In the genomic region with DNA sequence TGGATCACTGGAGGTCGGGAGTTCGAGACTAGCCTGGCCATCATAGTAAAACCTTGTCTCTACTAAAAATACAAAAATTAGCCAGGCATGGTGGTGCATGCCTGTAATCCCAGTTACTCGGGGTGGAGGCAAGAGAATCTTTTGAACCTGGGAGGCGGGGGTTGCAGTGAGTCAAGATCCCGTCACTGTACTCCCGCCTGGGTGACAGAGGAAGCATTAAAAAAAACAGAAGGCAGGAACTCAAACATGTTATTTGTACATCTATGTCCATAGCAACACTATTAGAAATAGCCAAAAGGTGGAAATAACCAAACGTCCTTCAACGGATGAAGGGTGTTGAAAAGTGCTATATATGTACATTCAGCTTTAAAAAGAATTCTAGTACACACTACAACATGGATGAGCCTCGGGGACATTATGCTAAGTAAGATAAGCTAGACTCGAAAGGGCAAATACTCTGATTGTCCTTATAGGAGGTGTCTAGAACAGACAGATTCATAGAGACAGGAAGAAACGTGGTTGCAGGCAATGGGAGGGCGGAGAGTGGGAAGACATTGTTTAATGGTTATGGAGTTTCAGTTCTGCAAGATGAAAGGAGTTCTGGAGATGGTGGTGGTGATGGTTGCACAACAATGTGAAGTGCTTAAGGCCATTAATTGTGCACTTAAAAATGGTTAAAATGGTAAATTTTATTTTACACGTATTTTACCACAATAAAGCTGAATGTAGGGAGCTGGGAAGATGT, we compare ENCODE assay signal across 2 cellular contexts.
TF ChIP-seq lines count a peak whose summit lies in the region.

No MANE protein-coding gene starts in this region.

TF ChIP-seq in GM12891, 5 proteins besides CTCF, POLR2A, EP300 and RAD21:
- no peak for TF ChIP-seq TAF1 (IDR thresholded peaks at IDR 0.05; ENCODE audit: low read depth, low read length)
- TF ChIP-seq SPI1 (IDR thresholded peaks at IDR 0.05; ENCODE audit: low read depth, low read length) = peak; percentile 95
- TF ChIP-seq POLR2AphosphoS5 (IDR thresholded peaks at IDR 0.05; ENCODE audit: low read depth, low read length) = no peak

TF ChIP-seq in GM12878, 131 proteins besides CTCF, POLR2A, EP300 and RAD21 (continues in another document):
- TF ChIP-seq, protein P1, sequence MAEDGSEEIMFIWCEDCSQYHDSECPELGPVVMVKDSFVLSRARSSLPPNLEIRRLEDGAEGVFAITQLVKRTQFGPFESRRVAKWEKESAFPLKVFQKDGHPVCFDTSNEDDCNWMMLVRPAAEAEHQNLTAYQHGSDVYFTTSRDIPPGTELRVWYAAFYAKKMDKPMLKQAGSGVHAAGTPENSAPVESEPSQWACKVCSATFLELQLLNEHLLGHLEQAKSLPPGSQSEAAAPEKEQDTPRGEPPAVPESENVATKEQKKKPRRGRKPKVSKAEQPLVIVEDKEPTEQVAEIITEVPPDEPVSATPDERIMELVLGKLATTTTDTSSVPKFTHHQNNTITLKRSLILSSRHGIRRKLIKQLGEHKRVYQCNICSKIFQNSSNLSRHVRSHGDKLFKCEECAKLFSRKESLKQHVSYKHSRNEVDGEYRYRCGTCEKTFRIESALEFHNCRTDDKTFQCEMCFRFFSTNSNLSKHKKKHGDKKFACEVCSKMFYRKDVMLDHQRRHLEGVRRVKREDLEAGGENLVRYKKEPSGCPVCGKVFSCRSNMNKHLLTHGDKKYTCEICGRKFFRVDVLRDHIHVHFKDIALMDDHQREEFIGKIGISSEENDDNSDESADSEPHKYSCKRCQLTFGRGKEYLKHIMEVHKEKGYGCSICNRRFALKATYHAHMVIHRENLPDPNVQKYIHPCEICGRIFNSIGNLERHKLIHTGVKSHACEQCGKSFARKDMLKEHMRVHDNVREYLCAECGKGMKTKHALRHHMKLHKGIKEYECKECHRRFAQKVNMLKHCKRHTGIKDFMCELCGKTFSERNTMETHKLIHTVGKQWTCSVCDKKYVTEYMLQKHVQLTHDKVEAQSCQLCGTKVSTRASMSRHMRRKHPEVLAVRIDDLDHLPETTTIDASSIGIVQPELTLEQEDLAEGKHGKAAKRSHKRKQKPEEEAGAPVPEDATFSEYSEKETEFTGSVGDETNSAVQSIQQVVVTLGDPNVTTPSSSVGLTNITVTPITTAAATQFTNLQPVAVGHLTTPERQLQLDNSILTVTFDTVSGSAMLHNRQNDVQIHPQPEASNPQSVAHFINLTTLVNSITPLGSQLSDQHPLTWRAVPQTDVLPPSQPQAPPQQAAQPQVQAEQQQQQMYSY (CRISPR knock-in tag; IDR thresholded peaks at IDR 0.05) = no peak
- TF ChIP-seq ZNF217 (IDR thresholded peaks at IDR 0.05) (0 out of 2 replicates have a peak, but pooled peaks have one; percentile 21), SMAD1 (IDR thresholded peaks at IDR 0.05; ENCODE audit: low read depth, partially characterized antibody) (peak; percentile 43), SREBF1 (IDR thresholded peaks at IDR 0.05; ENCODE audit: low read length) (no peak), EED (IDR thresholded peaks at IDR 0.05; ENCODE audit: low read depth) (peak; percentile 58; the same call in 1 of the 2 replicates), HDGF (IDR thresholded peaks at IDR 0.05) (no peak), EGR1 (IDR thresholded peaks at IDR 0.05; ENCODE audit: borderline replicate concordance in 1 of 2, low read depth in 2 of 2, low read length in 2 of 2) (0 out of 3 replicates have a peak, but pooled peaks of 1 of the 2 experiments have one; percentile 16), IKZF1 (conservative IDR thresholded peaks at IDR 0.05) (peak; percentile 75), GATAD2B (conservative IDR thresholded peaks at IDR 0.05; ENCODE audit: low read depth) (no peak), NBN (IDR thresholded peaks at IDR 0.05) (peak; percentile 92), TCF7 (IDR thresholded peaks at IDR 0.05; ENCODE audit: borderline replicate concordance) (peak; percentile 98), JUND (IDR thresholded peaks at IDR 0.05; ENCODE audit: low read depth, low read length) (no peak), YY1 (IDR thresholded peaks at IDR 0.05; ENCODE audit: low read depth, low read length) (0 out of 2 replicates have a peak, but pooled peaks have one; percentile 52), ATF7 (IDR thresholded peaks at IDR 0.05; ENCODE audit: low read depth) (peak; percentile 68), BCL11A (IDR thresholded peaks at IDR 0.05; ENCODE audit: low read depth, low read length) (peak; percentile 88), NR2F1 (conservative IDR thresholded peaks at IDR 0.05) (0 out of 2 replicates have a peak, but pooled peaks have one; percentile 23), POU2F2 (IDR thresholded peaks at IDR 0.05; ENCODE audit: borderline replicate concordance, low read depth, low read length) (peak; percentile 50; the same call in 1 of the 3 replicates), BHLHE40 (IDR thresholded peaks at IDR 0.05; ENCODE audit: borderline replicate concordance in 1 of 2, low read depth in 2 of 2, low read length in 1 of 2) (peak in 1 of 2 experiments; percentile 46; a peak in 1 of 4 replicates), IKZF2 (IDR thresholded peaks at IDR 0.05) (peak; percentile 92 to 93), STAT1 (conservative IDR thresholded peaks at IDR 0.05) (no peak), SIN3A (IDR thresholded peaks at IDR 0.05; ENCODE audit: low read depth, low read length) (no peak), STAT3 (IDR thresholded peaks at IDR 0.05; ENCODE audit: low read depth, low read length) (no peak), RUNX3 (IDR thresholded peaks at IDR 0.05; ENCODE audit: low read length) (peak; percentile 95), BMI1 (IDR thresholded peaks at IDR 0.05; ENCODE audit: borderline replicate concordance) (peak; percentile 70), KAT2A (conservative IDR thresholded peaks at IDR 0.05; ENCODE audit: control insufficient read depth, low read depth, low read length) (no peak), SPI1 (IDR thresholded peaks at IDR 0.05; ENCODE audit: borderline replicate concordance, insufficient read depth, low read depth, low read length) (peak; percentile 94), KLF5 (IDR thresholded peaks at IDR 0.05; ENCODE audit: partially characterized antibody) (no peak), CHD2 (IDR thresholded peaks at IDR 0.05; ENCODE audit: borderline replicate concordance, low read depth, low read length) (no peak), PAX8 (IDR thresholded peaks at IDR 0.05) (no peak), SMC3 (IDR thresholded peaks at IDR 0.05; ENCODE audit: borderline replicate concordance, low read length) (no peak)
- TF ChIP-seq, protein P2, sequence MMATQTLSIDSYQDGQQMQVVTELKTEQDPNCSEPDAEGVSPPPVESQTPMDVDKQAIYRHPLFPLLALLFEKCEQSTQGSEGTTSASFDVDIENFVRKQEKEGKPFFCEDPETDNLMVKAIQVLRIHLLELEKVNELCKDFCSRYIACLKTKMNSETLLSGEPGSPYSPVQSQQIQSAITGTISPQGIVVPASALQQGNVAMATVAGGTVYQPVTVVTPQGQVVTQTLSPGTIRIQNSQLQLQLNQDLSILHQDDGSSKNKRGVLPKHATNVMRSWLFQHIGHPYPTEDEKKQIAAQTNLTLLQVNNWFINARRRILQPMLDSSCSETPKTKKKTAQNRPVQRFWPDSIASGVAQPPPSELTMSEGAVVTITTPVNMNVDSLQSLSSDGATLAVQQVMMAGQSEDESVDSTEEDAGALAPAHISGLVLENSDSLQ (IDR thresholded peaks at IDR 0.05) = peak; percentile 64
- TF ChIP-seq, protein P3, sequence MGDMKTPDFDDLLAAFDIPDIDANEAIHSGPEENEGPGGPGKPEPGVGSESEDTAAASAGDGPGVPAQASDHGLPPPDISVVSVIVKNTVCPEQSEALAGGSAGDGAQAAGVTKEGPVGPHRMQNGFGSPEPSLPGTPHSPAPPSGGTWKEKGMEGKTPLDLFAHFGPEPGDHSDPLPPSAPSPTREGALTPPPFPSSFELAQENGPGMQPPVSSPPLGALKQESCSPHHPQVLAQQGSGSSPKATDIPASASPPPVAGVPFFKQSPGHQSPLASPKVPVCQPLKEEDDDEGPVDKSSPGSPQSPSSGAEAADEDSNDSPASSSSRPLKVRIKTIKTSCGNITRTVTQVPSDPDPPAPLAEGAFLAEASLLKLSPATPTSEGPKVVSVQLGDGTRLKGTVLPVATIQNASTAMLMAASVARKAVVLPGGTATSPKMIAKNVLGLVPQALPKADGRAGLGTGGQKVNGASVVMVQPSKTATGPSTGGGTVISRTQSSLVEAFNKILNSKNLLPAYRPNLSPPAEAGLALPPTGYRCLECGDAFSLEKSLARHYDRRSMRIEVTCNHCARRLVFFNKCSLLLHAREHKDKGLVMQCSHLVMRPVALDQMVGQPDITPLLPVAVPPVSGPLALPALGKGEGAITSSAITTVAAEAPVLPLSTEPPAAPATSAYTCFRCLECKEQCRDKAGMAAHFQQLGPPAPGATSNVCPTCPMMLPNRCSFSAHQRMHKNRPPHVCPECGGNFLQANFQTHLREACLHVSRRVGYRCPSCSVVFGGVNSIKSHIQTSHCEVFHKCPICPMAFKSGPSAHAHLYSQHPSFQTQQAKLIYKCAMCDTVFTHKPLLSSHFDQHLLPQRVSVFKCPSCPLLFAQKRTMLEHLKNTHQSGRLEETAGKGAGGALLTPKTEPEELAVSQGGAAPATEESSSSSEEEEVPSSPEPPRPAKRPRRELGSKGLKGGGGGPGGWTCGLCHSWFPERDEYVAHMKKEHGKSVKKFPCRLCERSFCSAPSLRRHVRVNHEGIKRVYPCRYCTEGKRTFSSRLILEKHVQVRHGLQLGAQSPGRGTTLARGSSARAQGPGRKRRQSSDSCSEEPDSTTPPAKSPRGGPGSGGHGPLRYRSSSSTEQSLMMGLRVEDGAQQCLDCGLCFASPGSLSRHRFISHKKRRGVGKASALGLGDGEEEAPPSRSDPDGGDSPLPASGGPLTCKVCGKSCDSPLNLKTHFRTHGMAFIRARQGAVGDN (IDR thresholded peaks at IDR 0.05) = peak; percentile 61; the same call in 1 of the 2 replicates
- TF ChIP-seq, protein P4, sequence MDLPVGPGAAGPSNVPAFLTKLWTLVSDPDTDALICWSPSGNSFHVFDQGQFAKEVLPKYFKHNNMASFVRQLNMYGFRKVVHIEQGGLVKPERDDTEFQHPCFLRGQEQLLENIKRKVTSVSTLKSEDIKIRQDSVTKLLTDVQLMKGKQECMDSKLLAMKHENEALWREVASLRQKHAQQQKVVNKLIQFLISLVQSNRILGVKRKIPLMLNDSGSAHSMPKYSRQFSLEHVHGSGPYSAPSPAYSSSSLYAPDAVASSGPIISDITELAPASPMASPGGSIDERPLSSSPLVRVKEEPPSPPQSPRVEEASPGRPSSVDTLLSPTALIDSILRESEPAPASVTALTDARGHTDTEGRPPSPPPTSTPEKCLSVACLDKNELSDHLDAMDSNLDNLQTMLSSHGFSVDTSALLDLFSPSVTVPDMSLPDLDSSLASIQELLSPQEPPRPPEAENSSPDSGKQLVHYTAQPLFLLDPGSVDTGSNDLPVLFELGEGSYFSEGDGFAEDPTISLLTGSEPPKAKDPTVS (IDR thresholded peaks at IDR 0.05; ENCODE audit: low read depth, low read length) = no peak
- TF ChIP-seq, protein P5, sequence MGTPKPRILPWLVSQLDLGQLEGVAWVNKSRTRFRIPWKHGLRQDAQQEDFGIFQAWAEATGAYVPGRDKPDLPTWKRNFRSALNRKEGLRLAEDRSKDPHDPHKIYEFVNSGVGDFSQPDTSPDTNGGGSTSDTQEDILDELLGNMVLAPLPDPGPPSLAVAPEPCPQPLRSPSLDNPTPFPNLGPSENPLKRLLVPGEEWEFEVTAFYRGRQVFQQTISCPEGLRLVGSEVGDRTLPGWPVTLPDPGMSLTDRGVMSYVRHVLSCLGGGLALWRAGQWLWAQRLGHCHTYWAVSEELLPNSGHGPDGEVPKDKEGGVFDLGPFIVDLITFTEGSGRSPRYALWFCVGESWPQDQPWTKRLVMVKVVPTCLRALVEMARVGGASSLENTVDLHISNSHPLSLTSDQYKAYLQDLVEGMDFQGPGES (IDR thresholded peaks at IDR 0.05) = no peak
- TF ChIP-seq, protein P6, sequence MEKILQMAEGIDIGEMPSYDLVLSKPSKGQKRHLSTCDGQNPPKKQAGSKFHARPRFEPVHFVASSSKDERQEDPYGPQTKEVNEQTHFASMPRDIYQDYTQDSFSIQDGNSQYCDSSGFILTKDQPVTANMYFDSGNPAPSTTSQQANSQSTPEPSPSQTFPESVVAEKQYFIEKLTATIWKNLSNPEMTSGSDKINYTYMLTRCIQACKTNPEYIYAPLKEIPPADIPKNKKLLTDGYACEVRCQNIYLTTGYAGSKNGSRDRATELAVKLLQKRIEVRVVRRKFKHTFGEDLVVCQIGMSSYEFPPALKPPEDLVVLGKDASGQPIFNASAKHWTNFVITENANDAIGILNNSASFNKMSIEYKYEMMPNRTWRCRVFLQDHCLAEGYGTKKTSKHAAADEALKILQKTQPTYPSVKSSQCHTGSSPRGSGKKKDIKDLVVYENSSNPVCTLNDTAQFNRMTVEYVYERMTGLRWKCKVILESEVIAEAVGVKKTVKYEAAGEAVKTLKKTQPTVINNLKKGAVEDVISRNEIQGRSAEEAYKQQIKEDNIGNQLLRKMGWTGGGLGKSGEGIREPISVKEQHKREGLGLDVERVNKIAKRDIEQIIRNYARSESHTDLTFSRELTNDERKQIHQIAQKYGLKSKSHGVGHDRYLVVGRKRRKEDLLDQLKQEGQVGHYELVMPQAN (conservative IDR thresholded peaks at IDR 0.05) = no peak
- TF ChIP-seq, protein P7, sequence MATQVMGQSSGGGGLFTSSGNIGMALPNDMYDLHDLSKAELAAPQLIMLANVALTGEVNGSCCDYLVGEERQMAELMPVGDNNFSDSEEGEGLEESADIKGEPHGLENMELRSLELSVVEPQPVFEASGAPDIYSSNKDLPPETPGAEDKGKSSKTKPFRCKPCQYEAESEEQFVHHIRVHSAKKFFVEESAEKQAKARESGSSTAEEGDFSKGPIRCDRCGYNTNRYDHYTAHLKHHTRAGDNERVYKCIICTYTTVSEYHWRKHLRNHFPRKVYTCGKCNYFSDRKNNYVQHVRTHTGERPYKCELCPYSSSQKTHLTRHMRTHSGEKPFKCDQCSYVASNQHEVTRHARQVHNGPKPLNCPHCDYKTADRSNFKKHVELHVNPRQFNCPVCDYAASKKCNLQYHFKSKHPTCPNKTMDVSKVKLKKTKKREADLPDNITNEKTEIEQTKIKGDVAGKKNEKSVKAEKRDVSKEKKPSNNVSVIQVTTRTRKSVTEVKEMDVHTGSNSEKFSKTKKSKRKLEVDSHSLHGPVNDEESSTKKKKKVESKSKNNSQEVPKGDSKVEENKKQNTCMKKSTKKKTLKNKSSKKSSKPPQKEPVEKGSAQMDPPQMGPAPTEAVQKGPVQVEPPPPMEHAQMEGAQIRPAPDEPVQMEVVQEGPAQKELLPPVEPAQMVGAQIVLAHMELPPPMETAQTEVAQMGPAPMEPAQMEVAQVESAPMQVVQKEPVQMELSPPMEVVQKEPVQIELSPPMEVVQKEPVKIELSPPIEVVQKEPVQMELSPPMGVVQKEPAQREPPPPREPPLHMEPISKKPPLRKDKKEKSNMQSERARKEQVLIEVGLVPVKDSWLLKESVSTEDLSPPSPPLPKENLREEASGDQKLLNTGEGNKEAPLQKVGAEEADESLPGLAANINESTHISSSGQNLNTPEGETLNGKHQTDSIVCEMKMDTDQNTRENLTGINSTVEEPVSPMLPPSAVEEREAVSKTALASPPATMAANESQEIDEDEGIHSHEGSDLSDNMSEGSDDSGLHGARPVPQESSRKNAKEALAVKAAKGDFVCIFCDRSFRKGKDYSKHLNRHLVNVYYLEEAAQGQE (IDR thresholded peaks at IDR 0.05; ENCODE audit: low read depth, low read length) = no peak
- TF ChIP-seq, protein P8, sequence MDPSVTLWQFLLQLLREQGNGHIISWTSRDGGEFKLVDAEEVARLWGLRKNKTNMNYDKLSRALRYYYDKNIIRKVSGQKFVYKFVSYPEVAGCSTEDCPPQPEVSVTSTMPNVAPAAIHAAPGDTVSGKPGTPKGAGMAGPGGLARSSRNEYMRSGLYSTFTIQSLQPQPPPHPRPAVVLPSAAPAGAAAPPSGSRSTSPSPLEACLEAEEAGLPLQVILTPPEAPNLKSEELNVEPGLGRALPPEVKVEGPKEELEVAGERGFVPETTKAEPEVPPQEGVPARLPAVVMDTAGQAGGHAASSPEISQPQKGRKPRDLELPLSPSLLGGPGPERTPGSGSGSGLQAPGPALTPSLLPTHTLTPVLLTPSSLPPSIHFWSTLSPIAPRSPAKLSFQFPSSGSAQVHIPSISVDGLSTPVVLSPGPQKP (IDR thresholded peaks at IDR 0.05; ENCODE audit: low read depth, low read length) = no peak
